In genomic region chr11:108500721-108501120, GRCh38 we compare ENCODE assay signal across 1 cellular context.
TF ChIP-seq lines count a peak whose summit lies in the region.

No MANE protein-coding gene starts in this region.

TF ChIP-seq in HepG2, 621 proteins besides CTCF, POLR2A, EP300 and RAD21:
- TF ChIP-seq HNF4A (CRISPR knock-in tag; IDR thresholded peaks at IDR 0.05) (peak; percentile 27; the same call in 1 of the 2 replicates), FOXP1 (IDR thresholded peaks at IDR 0.05) (no peak), FOXP1 (CRISPR knock-in tag; IDR thresholded peaks at IDR 0.05) (no peak)
